In genomic region chr5:218457-219289, GRCh38 we compare ENCODE assay signal across 1 cellular context.
TF ChIP-seq lines count a peak whose summit lies in the region.

No MANE protein-coding gene starts in this region.

TF ChIP-seq in GM12878, 131 proteins besides CTCF, POLR2A, EP300 and RAD21:
- no peak for TF ChIP-seq PAX5 (IDR thresholded peaks at IDR 0.05; ENCODE audit: borderline replicate concordance, low read depth, low read length)
- 0 out of 2 replicates have a peak, but pooled peaks have one; percentile 0 for TF ChIP-seq NR2C1 (IDR thresholded peaks at IDR 0.05)
- TF ChIP-seq NR2F1 (conservative IDR thresholded peaks at IDR 0.05): peak; percentile 38; the same call in 1 of the 2 replicates
- TF ChIP-seq EGR1 (IDR thresholded peaks at IDR 0.05; ENCODE audit: borderline replicate concordance in 1 of 2, low read depth in 2 of 2, low read length in 2 of 2): peak in 1 of 2 experiments; percentile 17; a peak in 1 of 3 replicates
- peak; percentile 0; the same call in 1 of the 2 replicates for TF ChIP-seq SIN3A (IDR thresholded peaks at IDR 0.05; ENCODE audit: low read depth, low read length)
TF ChIP-seq in GM12878: peak in this region for 4.
